ENCODE assay signal across 8 cellular contexts in the genomic region with DNA sequence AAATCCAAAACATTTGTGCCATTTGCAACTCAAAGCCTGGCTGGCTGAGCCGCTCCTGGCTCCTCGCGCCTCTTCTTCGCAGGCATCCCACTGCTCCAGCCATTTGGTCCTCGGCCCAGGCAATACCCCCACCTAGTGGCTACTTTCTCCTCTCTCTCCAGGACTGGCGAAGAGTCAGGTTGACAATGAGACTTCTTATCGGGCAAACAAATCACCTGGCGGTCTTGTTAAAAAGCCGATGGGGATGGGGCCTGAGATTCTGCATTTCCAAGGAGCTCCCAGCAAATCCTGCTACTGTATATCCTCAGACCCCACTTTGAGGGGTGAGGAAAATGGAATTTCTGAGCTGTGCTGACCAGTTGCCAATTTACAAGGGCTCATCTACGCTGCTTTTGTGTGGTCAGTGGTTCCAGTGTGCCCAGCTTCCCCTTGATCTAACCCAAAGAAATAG.
DNase-seq lines count a peak whose midpoint lies in the region; ATAC-seq, FAIRE-seq and TF ChIP-seq lines count a peak whose summit lies in the region.

No MANE protein-coding gene starts in this region.

- no peak overlapping the region for H3K27ac ChIP-seq in body of pancreas
- H3K27ac ChIP-seq in keratinocyte (ENCODE audit: control insufficient read depth, insufficient read depth, low read length) = no peak overlapping the region

- H3K36me3 ChIP-seq in Caco-2 (ENCODE audit: control insufficient read depth, insufficient read depth, low read length) (no peaks in the 10 kb centered on the region), body of pancreas (replicated peaks in 1 of 2; ENCODE audit: insufficient read depth in 1 of 2, low read depth in 2 of 2) (no peaks in the 10 kb centered on the region), keratinocyte (ENCODE audit: control insufficient read depth in 2 of 2, extremely low read depth in 1 of 2, insufficient read depth in 2 of 2, low read length in 2 of 2) (no peaks in the 10 kb centered on the region)

- FAIRE-seq in keratinocyte (lab: Jason Lieb, UNC) = no peak

- H3K4me1 ChIP-seq in Caco-2 = no peaks in the 10 kb centered on the region
- peaks cover 8% of the 10 kb centered on the region for H3K4me1 ChIP-seq in body of pancreas
- no peaks in the 10 kb centered on the region for H3K4me1 ChIP-seq in keratinocyte (ENCODE audit: control insufficient read depth, extremely low read depth, insufficient read depth, low read length)

- no peak overlapping the region for H3K4me3 Mint-ChIP-seq in Caco-2 (ENCODE audit: unreplicated experiment)

- dilution Hi-C loops in keratinocyte (cut with MboI; ENCODE audit: extremely low pct_ligation_motif_present, low sequenced_read_pairs) = no loop called here

- peak; percentile 48 for ATAC-seq in body of pancreas
- ATAC-seq in GM18870 (IDR thresholded peaks at IDR 0.05; ENCODE audit: unreplicated experiment) = no peak

- H3K4me1 Mint-ChIP-seq in Caco-2 (ENCODE audit: low read depth, unreplicated experiment) = peaks cover 6% of the 10 kb centered on the region

- H3K4me3 ChIP-seq in Caco-2 (ENCODE audit: low read depth, low read length) (no peak overlapping the region), body of pancreas (no peak overlapping the region), keratinocyte (ENCODE audit: control insufficient read depth in 2 of 3, extremely low read depth in 1 of 3, insufficient read depth in 2 of 3, low read depth in 1 of 3, low read length in 3 of 3) (no peak overlapping the region)

- peak; percentile 75 to 82 for DNase-seq in Caco-2
- DNase-seq in GOT3 (lab: John Stamatoyannopoulos, UW) = peak; percentile 14
- peak; percentile 79 for DNase-seq in NCI-H69 (lab: John Stamatoyannopoulos, UW)
- peak; percentile 41 to 60 (median 53) for DNase-seq in body of pancreas
- no peak for DNase-seq in keratinocyte (ENCODE audit: low read depth, low spot score)
- peak; percentile 71 for DNase-seq in superior temporal gyrus (ENCODE audit: extremely low spot score)
- no peak for DNase-seq in activated effector memory CD4-positive, alpha-beta T cell treated with Interleukin-2 at 50 U/mL for 16 hours

- no peak overlapping the region for H3K9ac ChIP-seq in keratinocyte (ENCODE audit: control insufficient read depth, extremely low read depth, insufficient read depth, low read length)

- BruUV-seq in Caco-2 (replicated peaks; lab: Mats Ljungman, UMichigan) = no TSS peak

- no peak overlapping the region for H3K27ac Mint-ChIP-seq in Caco-2 (ENCODE audit: unreplicated experiment)

- peak; percentile 75 to 90 for TF ChIP-seq CTCF in Caco-2 (IDR thresholded peaks at IDR 0.05; ENCODE audit: insufficient read depth in 1 of 2, low read depth in 1 of 2, low read length in 1 of 2, severe bottlenecking in 1 of 2, unreplicated experiment in 1 of 2)
- TF ChIP-seq CTCF in body of pancreas (IDR thresholded peaks at IDR 0.05) = peak; percentile 42 to 68 (median 59)
- TF ChIP-seq CTCF in keratinocyte (optimal IDR thresholded peaks at IDR 0.05 in 1 of 3, IDR thresholded peaks at IDR 0.05 in 1 of 3, conservative IDR thresholded peaks at IDR 0.05 in 1 of 3; ENCODE audit: extremely low read depth in 1 of 3, insufficient read depth in 2 of 3, low read length in 3 of 3) = peak; percentile 78 to 86 (median 81)

- H2AFZ ChIP-seq in keratinocyte (ENCODE audit: control insufficient read depth, low read length) = no peak overlapping the region

- intact Hi-C loops in Caco-2 (cut with micrococcal nuclease; ENCODE audit: unreplicated experiment) (loop anchor here (2.0 kb wide), 1 partner anchor 76 kb away; no protein-coding TSS in a partner anchor), body of pancreas (cut with DNase I) (no loop called here)

- CTCF ChIA-PET in Caco-2 (lab: Charles Lee) = interaction anchor here (0.9 to 3.0 kb wide), 2 partner anchors 76 to 211 kb away, joined by 3 to 18 read pairs; no protein-coding TSS in a partner anchor

- no peak for TF ChIP-seq POLR2A in body of pancreas (IDR thresholded peaks at IDR 0.05)

- POLR2A ChIA-PET in Caco-2 (lab: Charles Lee) = no interaction called here

- peaks cover 6% of the 10 kb centered on the region for H3K36me3 Mint-ChIP-seq in Caco-2 (ENCODE audit: insufficient read depth, unreplicated experiment)

- H4K20me1 ChIP-seq in keratinocyte (ENCODE audit: control insufficient read depth, extremely low read depth, insufficient read depth, low read length) = no peaks in the 10 kb centered on the region

- H3K9me3 ChIP-seq in Caco-2 = no peaks in the 10 kb centered on the region
- H3K9me3 ChIP-seq in body of pancreas = no peaks in the 10 kb centered on the region
- no peaks in the 10 kb centered on the region for H3K9me3 ChIP-seq in keratinocyte (ENCODE audit: control insufficient read depth, low read depth, low read length)

- peaks cover 9% of the 10 kb centered on the region for H3K9me3 Mint-ChIP-seq in Caco-2 (ENCODE audit: unreplicated experiment)

- H3K27me3 Mint-ChIP-seq in Caco-2 (ENCODE audit: insufficient read depth, unreplicated experiment) = peaks cover 8% of the 10 kb centered on the region

- H3K79me2 ChIP-seq in keratinocyte (ENCODE audit: control insufficient read depth, insufficient read depth, low read length) = no peaks in the 10 kb centered on the region

- H3K9me1 ChIP-seq in keratinocyte (ENCODE audit: control insufficient read depth, extremely low read depth, insufficient read depth, low read length) = no peaks in the 10 kb centered on the region

- no peaks in the 10 kb centered on the region for H3K27me3 ChIP-seq in Caco-2 (replicated peaks; ENCODE audit: control insufficient read depth, insufficient read depth, low read length)
- H3K27me3 ChIP-seq in body of pancreas = no peaks in the 10 kb centered on the region
- no peaks in the 10 kb centered on the region for H3K27me3 ChIP-seq in keratinocyte (ENCODE audit: control insufficient read depth, extremely low read depth, insufficient read depth, low read length)

- WGBS in body of pancreas, 2 donors = 8 to 12% methylated on average over 7 to 10 of the region's 10 CpGs

- H3K4me2 ChIP-seq in keratinocyte (ENCODE audit: control insufficient read depth, extremely low read depth, insufficient read depth, low read depth, low read length) = no peak overlapping the region

Comparison
In these comparisons a context has a peak if more than half of its experiments do, and no peak if none do; other contexts are left out.
1. DNase-seq: peak in Caco-2 (2 of 2), GOT3 (single experiment), NCI-H69 (single experiment), body of pancreas (4 of 4) and superior temporal gyrus (single experiment); none in keratinocyte (single experiment) and activated effector memory CD4-positive, alpha-beta T cell treated with Interleukin-2 at 50 U/mL for 16 hours (single experiment).
2. Peak in every context shown above with its lines, with median percentiles within 50 percentile points of each other: CTCF ChIP-seq.